In genomic region chr16:46911038-46911437, GRCh38 we compare ENCODE assay signal across 11 cellular contexts. TPM values are rescaled to one million over a fixed set of nuclear protein-coding genes. Genes with fewer than 3 reads are reported as not detected.
DNase-seq lines count a peak whose midpoint lies in the region; ATAC-seq and TF ChIP-seq lines count a peak whose summit lies in the region.
"Had no signal": no experiment of that assay in that cellular context is flagged by ENCODE, and none has a peak within 500 bp of the region (broad histone marks: within the 10 kb centered on the region; RNA-seq: fewer than 3 reads in every experiment).

No MANE protein-coding gene starts in this region.

- no peak overlapping the region for H4K8ac ChIP-seq in H9 (replicated peaks; ENCODE audit: insufficient read length, low read depth, low read length)

- H3K4me1 Mint-ChIP-seq in H9, result peaks cover 5% of the 10 kb centered on the region in 2 experiments; a peak in 3 of 4 replicates

- H4K5ac ChIP-seq in H9 (ENCODE audit: insufficient read length, low read depth, low read length), result no peak overlapping the region

- no peaks in the 10 kb centered on the region for H3K79me1 ChIP-seq in H9 (ENCODE audit: insufficient read depth, low read depth, low read length, poor library complexity, severe bottlenecking)

- peak overlapping the region in 2 of 3 experiments; percentile 5 to 11; a peak in 2 of 7 replicates for H3K27ac Mint-ChIP-seq in H9

- no peak overlapping the region for H3K9ac ChIP-seq in H9 (ENCODE audit: extremely low read depth, insufficient read length, low read length)

- no peaks in the 10 kb centered on the region for H3K9me3 ChIP-seq in H9 (ENCODE audit: control insufficient read depth, low read depth, low read length)

- no peak for DNase-seq in H9
- DNase-seq in nucleus accumbens (lab: John Stamatoyannopoulos, UW), result peak in 30 of 56 donors; percentile 20 to 66 (median 36)
- no peak for DNase-seq in UCSD-AML1 (lab: John Stamatoyannopoulos, UW; ENCODE audit: unreplicated experiment)
- no peak for DNase-seq in stimulated activated CD4-positive, alpha-beta T cell treated with anti-CD3 and anti-CD28 coated beads, Interleukin-1b, Interleukin-23, amount 100 ng/mL, for 48 hours
- DNase-seq in NCI-H146 treated with DMSO at 0.1 percent for 48 hours (lab: John Stamatoyannopoulos, UW; ENCODE audit: unreplicated experiment), result no peak
- DNase-seq in NOMO-1 treated with DMSO at 0.1 percent for 48 hours (lab: John Stamatoyannopoulos, UW; ENCODE audit: unreplicated experiment), result no peak
- DNase-seq: activated effector memory CD4-positive, alpha-beta T cell treated with Interleukin-2 at 50 U/mL for 16 hours; NCI-H2081 treated with DMSO at 0.1 percent for 48 hours had no signal

- no peaks in the 10 kb centered on the region for H3K79me2 ChIP-seq in H9 (ENCODE audit: insufficient read depth, low read length)

- TF ChIP-seq CTCF in H9 (conservative IDR thresholded peaks at IDR 0.05), result no peak

- no CpG with 5 or more reads among the region's 3 CpGs for WGBS in H9 (ENCODE audit: extremely low coverage, insufficient read length, low lambda C conversion rate)

- H3K56ac ChIP-seq in H9 (ENCODE audit: insufficient read length, low read depth, low read length), result no peak overlapping the region

- no peak overlapping the region for H3K4me2 ChIP-seq in H9 (ENCODE audit: insufficient read depth, insufficient read length, low read length)

- no peak overlapping the region for H3K23ac ChIP-seq in H9 (ENCODE audit: insufficient read length, low read depth, low read length)

- H3K4me3 Mint-ChIP-seq in H9, result no peak overlapping the region

- H3K18ac ChIP-seq in H9 (ENCODE audit: insufficient read length, low read depth, low read length), result no peak overlapping the region

- H3K9me3 Mint-ChIP-seq in H9, result no peaks in the 10 kb centered on the region; a peak in 1 of 5 replicates

- no peak overlapping the region for H3K4ac ChIP-seq in H9 (ENCODE audit: low read depth, low read length)

- H2BK20ac ChIP-seq in H9 (ENCODE audit: low read depth, low read length, poor library complexity, severe bottlenecking), result no peak overlapping the region

- no peak overlapping the region for H3T11ph ChIP-seq in H9 (ENCODE audit: low read length)

- no peak overlapping the region for H2BK15ac ChIP-seq in H9 (ENCODE audit: low read depth, low read length)

- no peaks in the 10 kb centered on the region for H3K4me1 ChIP-seq in H9 (ENCODE audit: insufficient read depth, low read length)

- H3K27me3 ChIP-seq in H9 (ENCODE audit: insufficient read depth, low read length), result no peaks in the 10 kb centered on the region

- H3K27ac ChIP-seq in H9 (ENCODE audit: insufficient read length, low read depth, low read length), result no peak overlapping the region
- H3K27ac ChIP-seq: HL-60 had no signal

- no peak overlapping the region for H3K14ac ChIP-seq in H9 (ENCODE audit: insufficient read depth, low read length)

- no peak overlapping the region for H2BK5ac ChIP-seq in H9 (ENCODE audit: insufficient read length, low read length)

- no peak overlapping the region for H2BK12ac ChIP-seq in H9 (ENCODE audit: insufficient read length, low read depth, low read length)

- H4K91ac ChIP-seq in H9 (ENCODE audit: insufficient read length, low read depth, low read length), result no peak overlapping the region

- H2AK5ac ChIP-seq in H9 (ENCODE audit: insufficient read length, low read length), result no peak overlapping the region

- peaks cover 52 to 87% (median 72%) of the 10 kb centered on the region in 3 experiments for H3K36me3 Mint-ChIP-seq in H9 (ENCODE audit: insufficient read depth in 1 of 3, low read depth in 3 of 3)

- no peak overlapping the region for H2BK120ac ChIP-seq in H9 (ENCODE audit: low read depth, low read length, poor library complexity, severe bottlenecking)

- no peak overlapping the region for H2AFZ ChIP-seq in H9 (ENCODE audit: low read length)

- H3K23me2 ChIP-seq in H9 (ENCODE audit: insufficient read length, low read depth, low read length, poor library complexity, severe bottlenecking), result no peaks in the 10 kb centered on the region

- H3K27me3 Mint-ChIP-seq in H9 (ENCODE audit: low read depth), result no peaks in the 10 kb centered on the region

- peaks cover 5% of the 10 kb centered on the region for H4K20me1 ChIP-seq in H9 (ENCODE audit: control insufficient read depth, insufficient read depth, insufficient read length)

- ATAC-seq in GM18907 (IDR thresholded peaks at IDR 0.05; ENCODE audit: unreplicated experiment) (peak; percentile 77), HG03521 (IDR thresholded peaks at IDR 0.05; ENCODE audit: unreplicated experiment) (peak; percentile 50)

RNA-seq across cellular contexts. Expression of gene GPT2, which starts 26.9 kb away (rescaled TPM):
- 68.3 and 68.8 TPM in 2 replicates for total RNA-seq in H9 (2021)

Comparison
In these comparisons a context has a peak if more than half of its experiments do, and no peak if none do; other contexts are left out.
1. DNase-seq: peak in nucleus accumbens (30 of 56); none in H9 (single experiment), UCSD-AML1 (single experiment), stimulated activated CD4-positive, alpha-beta T cell treated with anti-CD3 and anti-CD28 coated beads, Interleukin-1b, Interleukin-23, amount 100 ng/mL, for 48 hours (single experiment), NCI-H146 treated with DMSO at 0.1 percent for 48 hours (single experiment) and NOMO-1 treated with DMSO at 0.1 percent for 48 hours (single experiment).